In the genomic region with DNA sequence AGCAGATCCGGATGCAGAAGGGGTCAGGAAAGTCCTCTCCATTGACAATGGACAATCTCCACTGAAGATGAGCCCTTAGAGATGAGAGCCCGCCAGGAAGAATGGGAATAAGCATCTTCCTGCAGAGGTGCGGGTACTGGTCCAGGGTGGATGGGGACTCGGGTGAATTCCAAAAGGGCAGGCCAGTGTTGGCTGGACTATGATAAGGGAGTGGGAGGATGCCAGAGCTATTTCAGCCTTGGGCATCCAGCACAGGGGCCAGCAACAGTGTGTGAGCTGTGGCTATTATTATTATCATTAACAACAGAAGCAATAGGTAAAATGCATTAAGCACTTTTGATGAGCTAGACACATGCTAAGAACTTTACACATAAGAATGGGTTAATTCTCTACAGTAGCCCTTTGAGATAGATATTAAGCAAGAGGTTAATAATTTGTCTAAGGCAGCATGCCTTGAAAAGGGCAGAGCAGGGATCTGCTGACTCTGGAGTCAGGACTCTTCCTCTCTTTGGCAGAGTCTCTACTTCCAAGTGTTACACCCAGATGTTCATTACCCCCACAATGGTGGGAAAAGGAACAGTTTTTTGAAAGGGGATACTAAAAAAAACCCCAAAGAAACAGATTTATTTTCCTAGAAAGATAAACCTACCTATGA, we compare ENCODE assay signal across 1 cellular context.
TF ChIP-seq lines count a peak whose summit lies in the region.

No MANE protein-coding gene starts in this region.

TF ChIP-seq in H1, 55 proteins besides CTCF, POLR2A, EP300 and RAD21:
- TF ChIP-seq, protein P1, sequence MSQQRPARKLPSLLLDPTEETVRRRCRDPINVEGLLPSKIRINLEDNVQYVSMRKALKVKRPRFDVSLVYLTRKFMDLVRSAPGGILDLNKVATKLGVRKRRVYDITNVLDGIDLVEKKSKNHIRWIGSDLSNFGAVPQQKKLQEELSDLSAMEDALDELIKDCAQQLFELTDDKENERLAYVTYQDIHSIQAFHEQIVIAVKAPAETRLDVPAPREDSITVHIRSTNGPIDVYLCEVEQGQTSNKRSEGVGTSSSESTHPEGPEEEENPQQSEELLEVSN (IDR thresholded peaks at IDR 0.05) = no peak
- TF ChIP-seq SUZ12 (IDR thresholded peaks at IDR 0.05; ENCODE audit: low read length) (no peak), PHF8 (conservative IDR thresholded peaks at IDR 0.05; ENCODE audit: low read depth, low read length) (no peak), RXRA (IDR thresholded peaks at IDR 0.05; ENCODE audit: insufficient read depth, low read depth, low read length) (no peak), SRF (IDR thresholded peaks at IDR 0.05; ENCODE audit: low read depth, low read length) (no peak), BACH1 (IDR thresholded peaks at IDR 0.05; ENCODE audit: low read length) (no peak), CBX8 (IDR thresholded peaks at IDR 0.05; ENCODE audit: borderline replicate concordance, low read depth, low read length) (no peak), TAF7 (optimal IDR thresholded peaks at IDR 0.05; ENCODE audit: borderline replicate concordance, low read depth, low read length) (no peak)
